Comparison of ENCODE assay signal across 11 cellular contexts in the genomic region with DNA sequence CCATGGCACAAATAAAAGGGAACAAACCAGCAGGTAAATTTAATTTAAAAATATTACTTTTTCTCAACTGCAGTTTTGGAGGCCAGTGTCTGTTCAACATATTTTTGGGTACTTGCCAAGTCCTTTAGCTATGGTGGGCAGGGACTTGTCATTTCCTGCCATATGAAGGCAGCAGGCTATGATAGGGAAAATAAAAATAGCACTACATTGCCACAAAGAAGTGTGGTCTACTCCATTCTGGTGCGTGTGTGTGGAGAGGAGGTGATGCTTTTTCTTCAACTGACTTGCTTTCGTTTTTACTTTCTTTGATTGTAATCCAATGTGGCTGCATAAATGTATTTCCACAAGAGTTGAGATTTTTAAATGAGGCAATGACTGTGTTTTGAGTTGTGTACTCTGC. TPM values are rescaled to one million over a fixed set of nuclear protein-coding genes. Genes with fewer than 3 reads are reported as not detected.
DNase-seq lines count a peak whose midpoint lies in the region; ATAC-seq and TF ChIP-seq lines count a peak whose summit lies in the region.
"Had no signal": no experiment of that assay in that cellular context is flagged by ENCODE, and none has a peak within 500 bp of the region (broad histone marks: within the 10 kb centered on the region; RNA-seq: fewer than 3 reads in every experiment).

No MANE protein-coding gene starts in this region.

- H3K27ac ChIP-seq in foreskin keratinocyte, result no peak overlapping the region
- H3K27ac ChIP-seq: parathyroid adenoma had no signal

- H3K27me3 Mint-ChIP-seq in activated T-helper 17 cell treated with anti-CD3 and anti-CD28 coated beads, Interleukin-2, amount 50 U/mL, for 72 hours, result no peaks in the 10 kb centered on the region
- H3K27me3 Mint-ChIP-seq: brain had no signal

- in situ Hi-C loops in HAP-1 (cut with MboI; ENCODE audit: low sequenced_read_pairs), result no loop called here

- peak overlapping the region; percentile 99 for H3K4me3 Mint-ChIP-seq in activated T-helper 17 cell treated with anti-CD3 and anti-CD28 coated beads, Interleukin-2, amount 50 U/mL, for 72 hours
- H3K4me3 Mint-ChIP-seq: brain had no signal

- H3K9me3 ChIP-seq in HAP-1, result no peaks in the 10 kb centered on the region

- peak; percentile 85 for DNase-seq in GDM1 (lab: John Stamatoyannopoulos, UW)
- DNase-seq in HAP-1 (ENCODE audit: low spot score in 2 of 2), result no peak
- DNase-seq in DMS114 treated with DMSO at 0.1 percent for 48 hours (lab: John Stamatoyannopoulos, UW; ENCODE audit: unreplicated experiment), result no peak
- DNase-seq in D341Med (ENCODE audit: low spot score), result no peak
- DNase-seq in foreskin keratinocyte, result no peak

- H3K4me3 ChIP-seq in HAP-1, result no peak overlapping the region

- peaks cover 49% of the 10 kb centered on the region for H3K36me3 Mint-ChIP-seq in activated T-helper 17 cell treated with anti-CD3 and anti-CD28 coated beads, Interleukin-2, amount 50 U/mL, for 72 hours (ENCODE audit: low read depth)
- H3K36me3 Mint-ChIP-seq: brain had no signal

- H3K4me1 ChIP-seq in HAP-1, result no peaks in the 10 kb centered on the region
- H3K4me1 ChIP-seq in foreskin keratinocyte, result no peaks in the 10 kb centered on the region
- H3K4me1 ChIP-seq: parathyroid adenoma had no signal

- peak overlapping the region; percentile 98 for H3K27ac Mint-ChIP-seq in activated T-helper 17 cell treated with anti-CD3 and anti-CD28 coated beads, Interleukin-2, amount 50 U/mL, for 72 hours
- H3K27ac Mint-ChIP-seq: brain had no signal

- ATAC-seq in GM19397 (IDR thresholded peaks at IDR 0.05; ENCODE audit: unreplicated experiment) (peak; percentile 83), HG03469 (IDR thresholded peaks at IDR 0.05; ENCODE audit: unreplicated experiment) (peak; percentile 83), foreskin keratinocyte (no peak)
- peak; percentile 82 for ATAC-seq in activated T-helper 17 cell treated with anti-CD3 and anti-CD28 coated beads, Interleukin-2, amount 50 U/mL, for 72 hours (replicated peaks)

- no peaks in the 10 kb centered on the region for H3K27me3 ChIP-seq in HAP-1 (ENCODE audit: low read depth)
- no peaks in the 10 kb centered on the region for H3K27me3 ChIP-seq in foreskin keratinocyte

- TF ChIP-seq CTCF in foreskin keratinocyte (conservative IDR thresholded peaks at IDR 0.05), result no peak

- H3K36me3 ChIP-seq in HAP-1 (replicated peaks), result no peaks in the 10 kb centered on the region

- H3K4me1 Mint-ChIP-seq in activated T-helper 17 cell treated with anti-CD3 and anti-CD28 coated beads, Interleukin-2, amount 50 U/mL, for 72 hours, result peaks cover 20% of the 10 kb centered on the region
- H3K4me1 Mint-ChIP-seq: brain had no signal

- H3K9me3 Mint-ChIP-seq in activated T-helper 17 cell treated with anti-CD3 and anti-CD28 coated beads, Interleukin-2, amount 50 U/mL, for 72 hours, result no peaks in the 10 kb centered on the region
- H3K9me3 Mint-ChIP-seq: brain had no signal

RNA-seq across cellular contexts. Expression of a gene that starts 17.2 kb away (rescaled TPM):
- total RNA-seq in activated T-helper 17 cell treated with anti-CD3 and anti-CD28 coated beads, Interleukin-2, amount 50 U/mL, for 72 hours, result 10 to 100 TPM in 1 of 2 donors, 1 to 10 TPM in 1; 8.6 to 21.3 TPM
- not detected in 2 replicates for total RNA-seq in foreskin keratinocyte
- polyA plus RNA-seq in foreskin keratinocyte, result not detected in 2 replicates
- total RNA-seq: H1 had no signal
- polyA plus RNA-seq: H1 had no signal
